In genomic region chr15:96406701-96407100, GRCh38 we compare ENCODE assay signal across 18 cellular contexts.
A peak's percentile ranks its signal among the peaks of the same experiment; 100 is the strongest.
DNase-seq lines count a peak whose midpoint lies in the region; ATAC-seq and TF ChIP-seq lines count a peak whose summit lies in the region.
"Had no signal": no experiment of that assay in that cellular context is flagged by ENCODE, and none has a peak within 500 bp of the region (broad histone marks: within the 10 kb centered on the region; RNA-seq: fewer than 3 reads in every experiment).

No MANE protein-coding gene starts in this region.

- ATAC-seq in HG03354 (IDR thresholded peaks at IDR 0.05; ENCODE audit: poor library complexity, severe bottlenecking, unreplicated experiment) (no peak), GM18511 (IDR thresholded peaks at IDR 0.05; ENCODE audit: unreplicated experiment) (no peak)
- ATAC-seq: A549, HCT116 had no signal

- CTCF ChIA-PET in A673 (lab: Charles Lee), result no interaction called here

- no peak for TF ChIP-seq CTCF in A673 (conservative IDR thresholded peaks at IDR 0.05; ENCODE audit: low read depth, low read length)

- no peak overlapping the region for H3K4me3 ChIP-seq in A673 (ENCODE audit: low read depth, low read length, poor library complexity, severe bottlenecking)
- H3K4me3 ChIP-seq: A549, GM23248 had no signal

- no peaks in the 10 kb centered on the region for H3K9me3 ChIP-seq in A673 (ENCODE audit: low read depth, low read length, poor library complexity, severe bottlenecking)

- no peaks in the 10 kb centered on the region for H3K36me3 ChIP-seq in A673 (ENCODE audit: insufficient read depth, low read length, poor library complexity, severe bottlenecking)

- H3K27ac ChIP-seq in A673 (ENCODE audit: low read depth, low read length, poor library complexity, severe bottlenecking), result peak overlapping the region; percentile 22
- H3K27ac ChIP-seq: A549, GM23248 had no signal

- peaks cover 40% of the 10 kb centered on the region for H3K4me1 ChIP-seq in A673 (ENCODE audit: insufficient read depth, low read length, poor library complexity, severe bottlenecking)
- H3K4me1 ChIP-seq: A549 had no signal

- intact Hi-C loops in A673 (cut with micrococcal nuclease; ENCODE audit: unreplicated experiment), result no loop called here

- DNase-seq in A673 (ENCODE audit: low spot score) (peak; percentile 72), NCI-H82 treated with DMSO at 0.1 percent for 48 hours (lab: John Stamatoyannopoulos, UW; ENCODE audit: unreplicated experiment) (peak; percentile 74), left kidney (ENCODE audit: low read depth, low spot score) (peak; percentile 33), cerebellar cortex (ENCODE audit: low spot score) (no peak)
- DNase-seq: 8988T; C1 segment of cervical spinal cord; Calu3; CD4-positive, alpha-beta memory T cell; COR-L47; DMS53; DMS79 treated with DMSO at 0.1 percent for 48 hours; GF-D8; GM23248; H9 had no signal

- POLR2A ChIA-PET in A673 (lab: Charles Lee; ENCODE audit: low non-redundant PET), result interaction anchor here (0.6 kb wide), 1 partner anchor 75 kb away, joined by 7 read pairs; no protein-coding TSS in a partner anchor

- no TSS peak for BruUV-seq in A673 (replicated peaks; lab: Mats Ljungman, UMichigan)

- H3K27me3 ChIP-seq in A673 (replicated peaks; ENCODE audit: insufficient read depth, low read depth, low read length, poor library complexity), result no peaks in the 10 kb centered on the region
